ENCODE assay signal across 10 cellular contexts in genomic region chr5:102591650-102592049, GRCh38.
DNase-seq lines count a peak whose midpoint lies in the region; ATAC-seq, FAIRE-seq and TF ChIP-seq lines count a peak whose summit lies in the region.
"Had no signal": no experiment of that assay in that cellular context is flagged by ENCODE, and none has a peak within 500 bp of the region (broad histone marks: within the 10 kb centered on the region; RNA-seq: fewer than 3 reads in every experiment).

No MANE protein-coding gene starts in this region.

- H3K4me2 ChIP-seq in HepG2 (ENCODE audit: low read depth, low read length) = no peak overlapping the region

- H2AFZ ChIP-seq in HepG2 (ENCODE audit: low read length) = no peak overlapping the region

- CTCF ChIA-PET in HepG2 (lab: Yijun Ruan, JAX; ENCODE audit: low intra/inter-chr PET ratio, low total read pairs) = no interaction called here

- H3K36me3 ChIP-seq in transverse colon (no peaks in the 10 kb centered on the region), HepG2 (replicated peaks in 1 of 2; ENCODE audit: control insufficient read depth in 1 of 2, insufficient read depth in 2 of 2, low read length in 2 of 2) (no peaks in the 10 kb centered on the region)

- no peaks in the 10 kb centered on the region for H4K20me1 ChIP-seq in HepG2 (ENCODE audit: insufficient read depth, low read length)

- H3K4me1 ChIP-seq in transverse colon (no peaks in the 10 kb centered on the region), HepG2 (ENCODE audit: insufficient read depth, low read length) (peaks cover 13% of the 10 kb centered on the region)

- ATAC-seq in GM18867 (IDR thresholded peaks at IDR 0.05; ENCODE audit: unreplicated experiment) (peak; percentile 91), GM19467 (IDR thresholded peaks at IDR 0.05; ENCODE audit: unreplicated experiment) (peak; percentile 80), HG02885 (IDR thresholded peaks at IDR 0.05; ENCODE audit: poor library complexity, unreplicated experiment) (peak; percentile 80), HG03558 (IDR thresholded peaks at IDR 0.05; ENCODE audit: extremely low read depth, unreplicated experiment) (peak; percentile 81), HepG2 (no peak)

- intact Hi-C loops in transverse colon (cut with DNase I; ENCODE audit: low total_unique reads) = no loop called here
- intact Hi-C loops in HepG2 (cut with micrococcal nuclease; ENCODE audit: unreplicated experiment) = no loop called here

- 73 to 93% methylated on average over 3 to 5 of the region's 5 CpGs for WGBS in transverse colon (ENCODE audit: low coverage in 1 of 2), 2 donors
- WGBS in HepG2 (ENCODE audit: low lambda C conversion rate) = 33% methylated on average over 5 of the region's 5 CpGs

- in situ Hi-C loops in transverse colon (cut with MboI; ENCODE audit: low pct_ligation_motif_present in 1 of 4, low pct_unique_long_range_greater_than_20kb in 1 of 4, low sequenced_read_pairs in 3 of 4) = loop anchor here in 1 of 4 donors (25.0 kb wide), 1 partner anchor 446 kb away; no protein-coding TSS in a partner anchor
- in situ Hi-C loops in HepG2 (cut with HindIII; ENCODE audit: extremely low pct_ligation_motif_present, low pct_unique_long_range_greater_than_20kb) = no loop called here

- no peaks in the 10 kb centered on the region for H3K79me2 ChIP-seq in HepG2 (ENCODE audit: insufficient read depth, low read length)

- TF ChIP-seq RAD21 in HepG2 (CRISPR knock-in tag; IDR thresholded peaks at IDR 0.05) = no peak

- DNase-seq in transverse colon (no peak), occipital lobe (lab: John Stamatoyannopoulos, UW) (no peak), HepG2 (ENCODE audit: low spot score) (no peak), AG08395 (ENCODE audit: low spot score) (no peak)
- DNase-seq: IMR-90, NCI-H2029 had no signal

- TF ChIP-seq EP300 in transverse colon (IDR thresholded peaks at IDR 0.05; ENCODE audit: low read depth) = no peak
- TF ChIP-seq EP300 in HepG2 (IDR thresholded peaks at IDR 0.05; ENCODE audit: low read depth in 2 of 2, low read length in 2 of 2) = no peak
- no peak for TF ChIP-seq EP300 in HepG2 (CRISPR knock-in tag; IDR thresholded peaks at IDR 0.05; ENCODE audit: borderline replicate concordance)

- H3K27me3 ChIP-seq in transverse colon = no peaks in the 10 kb centered on the region
- H3K27me3 ChIP-seq in HepG2 (ENCODE audit: control insufficient read depth in 1 of 2, insufficient read depth in 2 of 2, low read length in 2 of 2) = no peaks in the 10 kb centered on the region; a peak in 1 of 5 replicates

- H3K9me3 ChIP-seq in transverse colon (no peaks in the 10 kb centered on the region), HepG2 (ENCODE audit: low read length) (peaks cover 9% of the 10 kb centered on the region; the same call in 1 of the 2 replicates)

- TF ChIP-seq CTCF in transverse colon (IDR thresholded peaks at IDR 0.05) = no peak
- no peak for TF ChIP-seq CTCF in HepG2 (CRISPR knock-in tag; IDR thresholded peaks at IDR 0.05)

- H3K9ac ChIP-seq in HepG2 (ENCODE audit: insufficient read depth, low read depth, low read length) = no peak overlapping the region

- H3K4me3 ChIP-seq in transverse colon = no peak overlapping the region
- no peak overlapping the region for H3K4me3 ChIP-seq in HepG2 (replicated peaks in 1 of 3; ENCODE audit: insufficient read depth in 1 of 3, low read depth in 2 of 3, low read length in 3 of 3)

- no peak for FAIRE-seq in HepG2 (lab: Jason Lieb, UNC)

- H3K27ac ChIP-seq in transverse colon = no peak overlapping the region
- no peak overlapping the region for H3K27ac ChIP-seq in HepG2 (ENCODE audit: extremely low read length, insufficient read depth, low read length)

- TF ChIP-seq POLR2A in transverse colon (IDR thresholded peaks at IDR 0.05) = no peak
- TF ChIP-seq POLR2A in HepG2 (IDR thresholded peaks at IDR 0.05; ENCODE audit: insufficient read depth in 1 of 2, low read depth in 2 of 2, low read length in 2 of 2) = no peak

- BruUV-seq in HepG2 (replicated peaks; lab: Mats Ljungman, UMichigan) = no TSS peak

- POLR2A ChIA-PET in HepG2 (lab: Yijun Ruan, JAX) = no interaction called here

TF ChIP-seq in HepG2, 621 proteins besides CTCF, POLR2A, EP300 and RAD21 (continues in another document):
- TF ChIP-seq CREM (IDR thresholded peaks at IDR 0.05) = no peak
- TF ChIP-seq CREM (CRISPR knock-in tag; IDR thresholded peaks at IDR 0.05) = no peak
- TF ChIP-seq, protein P1, sequence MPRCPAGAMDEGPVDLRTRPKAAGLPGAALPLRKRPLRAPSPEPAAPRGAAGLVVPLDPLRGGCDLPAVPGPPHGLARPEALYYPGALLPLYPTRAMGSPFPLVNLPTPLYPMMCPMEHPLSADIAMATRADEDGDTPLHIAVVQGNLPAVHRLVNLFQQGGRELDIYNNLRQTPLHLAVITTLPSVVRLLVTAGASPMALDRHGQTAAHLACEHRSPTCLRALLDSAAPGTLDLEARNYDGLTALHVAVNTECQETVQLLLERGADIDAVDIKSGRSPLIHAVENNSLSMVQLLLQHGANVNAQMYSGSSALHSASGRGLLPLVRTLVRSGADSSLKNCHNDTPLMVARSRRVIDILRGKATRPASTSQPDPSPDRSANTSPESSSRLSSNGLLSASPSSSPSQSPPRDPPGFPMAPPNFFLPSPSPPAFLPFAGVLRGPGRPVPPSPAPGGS (CRISPR knock-in tag; IDR thresholded peaks at IDR 0.05) = no peak
- TF ChIP-seq GPBP1L1 (CRISPR knock-in tag; IDR thresholded peaks at IDR 0.05) = no peak
- TF ChIP-seq ZNF616 (CRISPR knock-in tag; IDR thresholded peaks at IDR 0.05; ENCODE audit: low read depth) = no peak
- TF ChIP-seq SMAD3 (CRISPR knock-in tag; IDR thresholded peaks at IDR 0.05) = no peak
- TF ChIP-seq, protein P2, sequence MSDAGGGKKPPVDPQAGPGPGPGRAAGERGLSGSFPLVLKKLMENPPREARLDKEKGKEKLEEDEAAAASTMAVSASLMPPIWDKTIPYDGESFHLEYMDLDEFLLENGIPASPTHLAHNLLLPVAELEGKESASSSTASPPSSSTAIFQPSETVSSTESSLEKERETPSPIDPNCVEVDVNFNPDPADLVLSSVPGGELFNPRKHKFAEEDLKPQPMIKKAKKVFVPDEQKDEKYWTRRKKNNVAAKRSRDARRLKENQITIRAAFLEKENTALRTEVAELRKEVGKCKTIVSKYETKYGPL (CRISPR knock-in tag; IDR thresholded peaks at IDR 0.05) = no peak
- TF ChIP-seq ZNF724P (CRISPR knock-in tag; IDR thresholded peaks at IDR 0.05; ENCODE audit: borderline replicate concordance) = no peak
- TF ChIP-seq SUZ12 (IDR thresholded peaks at IDR 0.05; ENCODE audit: low read depth, low read length) = no peak
- TF ChIP-seq ARID4A (CRISPR knock-in tag; IDR thresholded peaks at IDR 0.05; ENCODE audit: borderline replicate concordance) = no peak
- no peak for TF ChIP-seq SPEN (CRISPR knock-in tag; IDR thresholded peaks at IDR 0.05; ENCODE audit: low read depth)
- no peak for TF ChIP-seq JDP2 (CRISPR knock-in tag; IDR thresholded peaks at IDR 0.05; ENCODE audit: borderline replicate concordance)
- no peak for TF ChIP-seq SMARCC2 (IDR thresholded peaks at IDR 0.05)
- no peak for TF ChIP-seq ZBTB7B (CRISPR knock-in tag; IDR thresholded peaks at IDR 0.05)
- TF ChIP-seq ZEB1 (IDR thresholded peaks at IDR 0.05; ENCODE audit: insufficient replicate concordance, low read depth) = no peak
- TF ChIP-seq HOXA3 (CRISPR knock-in tag; IDR thresholded peaks at IDR 0.05) = no peak
